27 cellular contexts compared by ENCODE assay signal in the genomic region with DNA sequence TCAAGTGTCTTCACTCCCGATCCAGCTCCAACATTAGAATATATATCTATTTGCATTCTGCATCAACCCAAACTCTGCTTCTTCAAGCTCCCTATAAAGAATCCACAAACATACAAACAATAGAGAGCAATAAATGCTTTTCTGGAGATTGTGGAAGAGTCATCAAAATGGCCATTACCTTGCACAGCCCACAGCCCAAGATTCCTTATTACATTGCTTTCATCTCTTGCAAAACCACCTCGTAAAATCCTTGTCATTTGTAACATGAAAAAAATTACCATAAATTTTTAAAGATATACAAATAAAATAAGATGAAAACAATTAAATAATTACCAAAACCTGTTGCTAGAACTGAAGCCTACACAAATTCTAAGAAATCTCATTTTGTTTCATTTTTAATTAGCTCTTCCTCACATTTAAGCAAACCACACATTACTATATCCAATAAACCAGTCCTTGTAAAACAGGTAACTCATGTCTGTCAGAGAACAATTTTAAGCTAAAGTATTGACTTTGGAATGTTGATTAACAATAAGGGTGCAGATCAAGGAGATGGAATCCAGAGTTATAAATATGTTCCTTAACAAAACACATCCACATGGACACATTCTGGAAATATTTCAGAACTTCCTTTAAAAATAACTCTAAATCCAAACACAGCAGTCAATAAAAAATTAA. TPM values are rescaled to one million over a fixed set of nuclear protein-coding genes. Genes with fewer than 3 reads are reported as not detected.
DNase-seq lines count a peak whose midpoint lies in the region; ATAC-seq and TF ChIP-seq lines count a peak whose summit lies in the region.
"Had no signal": no experiment of that assay in that cellular context is flagged by ENCODE, and none has a peak within 500 bp of the region (broad histone marks: within the 10 kb centered on the region; RNA-seq: fewer than 3 reads in every experiment).

No MANE protein-coding gene starts in this region.

- H3K4me2 ChIP-seq in mammary epithelial cell (ENCODE audit: insufficient read depth, low read depth, low read length), result peak overlapping the region; percentile 59
- H3K4me2 ChIP-seq in hepatocyte, result no peak overlapping the region
- H3K4me2 ChIP-seq in MM.1S (ENCODE audit: low read depth, low read length), result no peak overlapping the region
- H3K4me2 ChIP-seq: BLaER1 had no signal

- H4K20me1 ChIP-seq in mammary epithelial cell (ENCODE audit: insufficient read depth, low read length), result no peaks in the 10 kb centered on the region
- no peaks in the 10 kb centered on the region for H4K20me1 ChIP-seq in hepatocyte (ENCODE audit: insufficient read depth, poor library complexity, severe bottlenecking)
- no peaks in the 10 kb centered on the region for H4K20me1 ChIP-seq in MM.1S (ENCODE audit: insufficient read depth, low read length)
- H4K20me1 ChIP-seq: BLaER1 had no signal

- no peak for ATAC-seq in HG03196 (IDR thresholded peaks at IDR 0.05; ENCODE audit: unreplicated experiment)
- ATAC-seq in GM21381 (IDR thresholded peaks at IDR 0.05; ENCODE audit: unreplicated experiment), result no peak
- ATAC-seq: GM12878 had no signal

- H3K79me2 ChIP-seq in mammary epithelial cell (ENCODE audit: insufficient read depth, low read length), result no peaks in the 10 kb centered on the region
- no peaks in the 10 kb centered on the region for H3K79me2 ChIP-seq in hepatocyte
- H3K79me2 ChIP-seq in MM.1S (ENCODE audit: low read length), result no peaks in the 10 kb centered on the region

- H3K36me3 Mint-ChIP-seq in MCF 10A (ENCODE audit: insufficient read depth, unreplicated experiment), result no peaks in the 10 kb centered on the region

- no peak overlapping the region for H3K27ac ChIP-seq in breast epithelium
- peak overlapping the region; percentile 93 for H3K27ac ChIP-seq in mammary epithelial cell (ENCODE audit: insufficient read depth, low read depth, low read length)
- H3K27ac ChIP-seq in hepatocyte, result peak overlapping the region; percentile 8
- H3K27ac ChIP-seq in MM.1S (ENCODE audit: low read length), result no peak overlapping the region
- H3K27ac ChIP-seq: 22Rv1, BLaER1 had no signal

- peaks cover 19% of the 10 kb centered on the region for H3K4me1 Mint-ChIP-seq in MCF 10A (ENCODE audit: insufficient read depth, unreplicated experiment)

- H3K4me3 ChIP-seq in breast epithelium, result no peak overlapping the region
- no peak overlapping the region for H3K4me3 ChIP-seq in mammary epithelial cell (replicated peaks in 1 of 3; ENCODE audit: insufficient read depth in 1 of 3, low read depth in 2 of 3, low read length in 3 of 3)
- H3K4me3 ChIP-seq in hepatocyte, result no peak overlapping the region
- H3K4me3 ChIP-seq in MM.1S (ENCODE audit: low read length), result no peak overlapping the region
- H3K4me3 ChIP-seq: BLaER1, GM12878, MG63 had no signal

- in situ Hi-C loops in mammary epithelial cell (cut with MboI; ENCODE audit: low sequenced_read_pairs in 2 of 2), result no loop called here

- peak overlapping the region; percentile 91 for H2AFZ ChIP-seq in mammary epithelial cell (ENCODE audit: low read depth, low read length)
- H2AFZ ChIP-seq in hepatocyte, result no peak overlapping the region
- no peak overlapping the region for H2AFZ ChIP-seq in MM.1S (ENCODE audit: low read length)

- no peak for TF ChIP-seq CTCF in MCF 10A (IDR thresholded peaks at IDR 0.05; ENCODE audit: unreplicated experiment)
- TF ChIP-seq CTCF in breast epithelium (IDR thresholded peaks at IDR 0.05), result no peak
- TF ChIP-seq CTCF in mammary epithelial cell (conservative IDR thresholded peaks at IDR 0.05 in 1 of 2, IDR thresholded peaks at IDR 0.05 in 1 of 2; ENCODE audit: extremely low read depth in 1 of 2, insufficient read depth in 1 of 2, low read depth in 1 of 2, low read length in 2 of 2), result no peak
- no peak for TF ChIP-seq CTCF in hepatocyte (IDR thresholded peaks at IDR 0.05; ENCODE audit: poor library complexity)
- TF ChIP-seq CTCF in MM.1S (IDR thresholded peaks at IDR 0.05; ENCODE audit: low read length), result no peak

- intact Hi-C loops in MCF 10A (cut with micrococcal nuclease) (no loop called here), breast epithelium (cut with DNase I; ENCODE audit: low total_unique reads) (no loop called here), mammary epithelial cell (cut with micrococcal nuclease) (no loop called here)

- H3F3A ChIP-seq in MM.1S (ENCODE audit: insufficient read depth, low read length), result no peaks in the 10 kb centered on the region

- no peaks in the 10 kb centered on the region for H3K27me3 ChIP-seq in breast epithelium
- H3K27me3 ChIP-seq in mammary epithelial cell (ENCODE audit: insufficient read depth, low read length), result no peaks in the 10 kb centered on the region
- no peaks in the 10 kb centered on the region for H3K27me3 ChIP-seq in hepatocyte
- no peaks in the 10 kb centered on the region for H3K27me3 ChIP-seq in MM.1S (replicated peaks; ENCODE audit: insufficient read depth, low read length)
- H3K27me3 ChIP-seq: BLaER1, MG63 had no signal

- H3K36me3 ChIP-seq in breast epithelium (peaks cover 3% of the 10 kb centered on the region), mammary epithelial cell (ENCODE audit: insufficient read depth, low read length) (no peaks in the 10 kb centered on the region), hepatocyte (replicated peaks; ENCODE audit: insufficient read depth, low read depth) (no peaks in the 10 kb centered on the region), MM.1S (replicated peaks; ENCODE audit: insufficient read depth, low read length) (no peaks in the 10 kb centered on the region)
- H3K36me3 ChIP-seq: BLaER1, MG63 had no signal

- no peak for TF ChIP-seq POLR2A in breast epithelium (IDR thresholded peaks at IDR 0.05)

- H3K9me2 ChIP-seq in hepatocyte (replicated peaks; ENCODE audit: insufficient read depth) (no peaks in the 10 kb centered on the region), MM.1S (replicated peaks; ENCODE audit: insufficient read depth, low read length) (no peaks in the 10 kb centered on the region)

- peak overlapping the region; percentile 73 for H3K27ac Mint-ChIP-seq in MCF 10A (ENCODE audit: low read depth, unreplicated experiment)
- H3K27ac Mint-ChIP-seq: CD4-positive, alpha-beta T cell had no signal

- WGBS in mammary epithelial cell (ENCODE audit: low coverage, missing lambda C conversion rate), result 100% methylated on average over 2 of the region's 2 CpGs
- 87% methylated on average over 2 of the region's 2 CpGs for WGBS in hepatocyte (ENCODE audit: low lambda C conversion rate, missing lambda C conversion rate)

- POLR2A ChIA-PET in MCF 10A (lab: Yijun Ruan, JAX), result interaction anchor here (0.6 to 1.1 kb wide), 3 partner anchors 20 to 388 kb away, joined by 3 to 4 read pairs (median 3); no protein-coding TSS in a partner anchor

- peaks cover 12% of the 10 kb centered on the region for H3K9me3 Mint-ChIP-seq in MCF 10A (ENCODE audit: unreplicated experiment)
- H3K9me3 Mint-ChIP-seq: CD4-positive, alpha-beta T cell had no signal

- H3K4me3 Mint-ChIP-seq in MCF 10A (ENCODE audit: unreplicated experiment), result no peak overlapping the region
- H3K4me3 Mint-ChIP-seq: CD4-positive, alpha-beta T cell had no signal

- no TSS peak for BruUV-seq in MCF 10A (replicated peaks; lab: Mats Ljungman, UMichigan)
- TSS peak; percentile 84 for BruUV-seq in mammary epithelial cell (replicated peaks; lab: Mats Ljungman, UMichigan)

- CTCF ChIA-PET in MCF 10A (lab: Yijun Ruan, JAX) (interaction anchor here (0.5 to 2.0 kb wide), 5 partner anchors 32 to 1741 kb away, joined by 3 to 13 read pairs (median 4); no protein-coding TSS in a partner anchor), mammary epithelial cell (lab: Charles Lee; ENCODE audit: low non-redundant PET) (no interaction called here)

- H3K9me3 ChIP-seq in breast epithelium, result no peaks in the 10 kb centered on the region
- H3K9me3 ChIP-seq in mammary epithelial cell (replicated peaks; ENCODE audit: insufficient read depth, low read length), result no peaks in the 10 kb centered on the region
- no peaks in the 10 kb centered on the region for H3K9me3 ChIP-seq in hepatocyte (ENCODE audit: low read depth)
- H3K9me3 ChIP-seq in MM.1S (replicated peaks; ENCODE audit: insufficient read depth, low read length), result no peaks in the 10 kb centered on the region
- H3K9me3 ChIP-seq: BLaER1, MG63 had no signal

- no peak overlapping the region for H3K9ac ChIP-seq in mammary epithelial cell (ENCODE audit: insufficient read depth, low read length)
- no peak overlapping the region for H3K9ac ChIP-seq in MM.1S (ENCODE audit: low read length)
- H3K9ac ChIP-seq: BLaER1 had no signal

- DNase-seq in MCF 10A (ENCODE audit: unreplicated experiment) (no peak), breast epithelium (ENCODE audit: low spot score in 2 of 2) (no peak), mammary epithelial cell (no peak), hepatocyte (ENCODE audit: low spot score) (no peak), NCI-H345 (lab: John Stamatoyannopoulos, UW) (no peak), MM.1S (no peak)
- DNase-seq: ACHN; CD4-positive, alpha-beta T cell; COR-L47; DND-41; GOT3; HCEC 1CT; IMR-90; NCI-H1092; NCI-H1436; NCI-H187 treated with DMSO at 0.1 percent for 48 hours; NCI-H510A; NCI-H748 treated with DMSO at 0.1 percent for 48 hours; NK-92 treated with Interleukin-12 subunit alpha and Interleukin-12 subunit beta, amount 100 ng/mL, for 24 hours; Right ventricle myocardium superior had no signal

- dilution Hi-C loops in mammary epithelial cell (cut with HindIII; ENCODE audit: low sequenced_read_pairs), result no loop called here

- H3K27me3 Mint-ChIP-seq in MCF 10A (ENCODE audit: insufficient read depth, unreplicated experiment), result no peaks in the 10 kb centered on the region
- H3K27me3 Mint-ChIP-seq: CD4-positive, alpha-beta T cell had no signal

- H3K4me1 ChIP-seq in breast epithelium (no peaks in the 10 kb centered on the region), mammary epithelial cell (ENCODE audit: insufficient read depth, low read length) (peaks cover 21% of the 10 kb centered on the region), hepatocyte (ENCODE audit: insufficient read depth) (no peaks in the 10 kb centered on the region), MM.1S (ENCODE audit: low read length) (no peaks in the 10 kb centered on the region)
- H3K4me1 ChIP-seq: BLaER1 had no signal

RNA-seq across cellular contexts. Expression of a gene that starts 7.2 kb away (rescaled TPM):
- total RNA-seq in MCF 10A (2022), result not detected in 2 replicates
- not detected for total RNA-seq in breast epithelium
- total RNA-seq in mammary epithelial cell, result not detected
- not detected for polyA plus RNA-seq in mammary epithelial cell
- polyA minus RNA-seq in mammary epithelial cell, result not detected
- total RNA-seq in hepatocyte, result 0.40 TPM in 1 of 2 replicates, not detected in the other
- not detected in 2 replicates for polyA plus RNA-seq in hepatocyte
- total RNA-seq: CD4-positive, alpha-beta T cell; GM12878; IMR-90; Right ventricle myocardium superior; SK-MEL-5 had no signal
- polyA plus RNA-seq: GM12878, IMR-90 had no signal

RNA-seq across cellular contexts. Expression of a gene that starts 30.3 kb away (rescaled TPM):
- total RNA-seq in MCF 10A (2022) (not detected in 2 replicates), breast epithelium (not detected), mammary epithelial cell (not detected), hepatocyte (not detected in 2 replicates)
- polyA plus RNA-seq in mammary epithelial cell (not detected), hepatocyte (not detected in 2 replicates)
- polyA minus RNA-seq in mammary epithelial cell, result not detected
- total RNA-seq: CD4-positive, alpha-beta T cell; GM12878; IMR-90; Right ventricle myocardium superior; SK-MEL-5 had no signal
- polyA plus RNA-seq: GM12878, IMR-90 had no signal

RNA-seq across cellular contexts. Expression of a gene that starts 41.2 kb away (rescaled TPM):
- total RNA-seq in MCF 10A (2022), result 54.4 and 76.1 TPM in 2 replicates
- total RNA-seq in breast epithelium, result 10 to 100 TPM; 50.6 to 80.9 (median 67.5) TPM
- 10 to 100 TPM; 37.5 to 64.5 TPM for total RNA-seq in mammary epithelial cell
- 11.3 TPM for polyA plus RNA-seq in mammary epithelial cell
- 107 TPM for polyA minus RNA-seq in mammary epithelial cell
- total RNA-seq in hepatocyte, result 35.7 and 48.1 TPM in 2 replicates
- 17.9 and 19.8 TPM in 2 replicates for polyA plus RNA-seq in hepatocyte

Comparison
In these comparisons a context has a peak if more than half of its experiments do, and no peak if none do; other contexts are left out.
1. H3K27ac ChIP-seq: peak in mammary epithelial cell (single experiment) and hepatocyte (single experiment); none in breast epithelium (0 of 2) and MM.1S (single experiment).